Comparison of ENCODE assay signal across 13 cellular contexts in genomic region chr12:53198470-53199110, GRCh38. TPM values are rescaled to one million over a fixed set of nuclear protein-coding genes. Genes with fewer than 3 reads are reported as not detected.
DNase-seq lines count a peak whose midpoint lies in the region; ATAC-seq lines count a peak whose summit lies in the region.
"Had no signal": no experiment of that assay in that cellular context is flagged by ENCODE, and none has a peak within 500 bp of the region (broad histone marks: within the 10 kb centered on the region; RNA-seq: fewer than 3 reads in every experiment).

No MANE protein-coding gene starts in this region.

- no peak overlapping the region for H3K4me3 ChIP-seq in mesenchymal stem cell (ENCODE audit: insufficient read depth in 1 of 2, low read depth in 1 of 2, low read length in 2 of 2)
- H3K4me3 ChIP-seq: SJSA1 had no signal

- POLR2A ChIA-PET in activated CD8-positive, alpha-beta T cell treated with anti-CD3 and anti-CD28 coated beads, Interleukin-2, amount 10 ng/mL, durations not matched to agents 7 days and 5 days (lab: Charles Lee) = interaction anchor here (0.7 to 7.9 kb wide), 9 partner anchors 8 to 96 kb away, joined by 3 to 57 read pairs (median 4); partner anchors contain the start of genes CSAD, ESPL1, ITGB7 and SOAT2

- peak overlapping the region; percentile 72 for H3K9ac ChIP-seq in mesenchymal stem cell (ENCODE audit: low read length)

- H3K9me3 Mint-ChIP-seq in activated CD4-positive, alpha-beta T cell treated with anti-CD3 and anti-CD28 coated beads, Interleukin-2, amount 10 ng/mL, durations not matched to agents 24 days and 14 days = no peaks in the 10 kb centered on the region
- no peaks in the 10 kb centered on the region for H3K9me3 Mint-ChIP-seq in activated CD8-positive, alpha-beta T cell treated with anti-CD3 and anti-CD28 coated beads, Interleukin-2, amount 10 ng/mL, durations not matched to agents 7 days and 5 days (ENCODE audit: insufficient read depth)

- peak overlapping the region; percentile 20 for H4K8ac ChIP-seq in mesenchymal stem cell (ENCODE audit: low read length)

- no peak overlapping the region for H3K23ac ChIP-seq in mesenchymal stem cell (ENCODE audit: low read length in 2 of 2)

- ATAC-seq in activated CD8-positive, alpha-beta T cell treated with anti-CD3 and anti-CD28 coated beads, Interleukin-2, amount 10 ng/mL, durations not matched to agents 7 days and 5 days = peak; percentile 54

- peak overlapping the region; percentile 92 for H3K27ac Mint-ChIP-seq in activated CD4-positive, alpha-beta T cell treated with anti-CD3 and anti-CD28 coated beads, Interleukin-2, amount 10 ng/mL, durations not matched to agents 24 days and 14 days
- H3K27ac Mint-ChIP-seq in activated CD8-positive, alpha-beta T cell treated with anti-CD3 and anti-CD28 coated beads, Interleukin-2, amount 10 ng/mL, durations not matched to agents 7 days and 5 days = peak overlapping the region; percentile 86

- H2BK15ac ChIP-seq in mesenchymal stem cell (ENCODE audit: low read depth, poor library complexity, severe bottlenecking) = no peak overlapping the region

- no peak overlapping the region for H3K4ac ChIP-seq in mesenchymal stem cell (ENCODE audit: low read depth in 1 of 2, low read length in 2 of 2)

- DNase-seq in activated CD4-positive, alpha-beta T cell treated with anti-CD3 and anti-CD28 coated beads, Interleukin-2, amount 10 ng/mL, durations not matched to agents 24 days and 14 days = peak; percentile 75
- no peak for DNase-seq in activated CD4-positive, alpha-beta T cell treated with anti-CD3 and anti-CD28 coated beads, Interleukin-2, amount 50 U/mL, for 4 hours
- no peak for DNase-seq in activated CD8-positive, alpha-beta T cell treated with anti-CD3 and anti-CD28 coated beads, Interleukin-2, amount 10 ng/mL, durations not matched to agents 7 days and 5 days
- no peak for DNase-seq in mesenchymal stem cell
- DNase-seq in inferior parietal cortex (ENCODE audit: extremely low spot score) = no peak
- DNase-seq in SW 1271 (lab: John Stamatoyannopoulos, UW) = no peak
- DNase-seq in anterior cingulate cortex (lab: John Stamatoyannopoulos, UW) = no peak
- DNase-seq: ACHN, pancreas had no signal

- H3K27ac ChIP-seq in KOPT-K1 (ENCODE audit: low read depth, low read length, poor library complexity, severe bottlenecking) (peak overlapping the region; percentile 65), mesenchymal stem cell (ENCODE audit: low read length, poor library complexity, severe bottlenecking) (no peak overlapping the region)
- H3K27ac ChIP-seq: pancreas, SJSA1, VCaP had no signal

- 94% methylated on average over 6 of the region's 6 CpGs for whole genome bisulfite sequencing in mesenchymal stem cell

- H3K79me1 ChIP-seq in mesenchymal stem cell (replicated peaks; ENCODE audit: low read length, poor library complexity, severe bottlenecking) = no peaks in the 10 kb centered on the region

- H3K36me3 Mint-ChIP-seq in activated CD4-positive, alpha-beta T cell treated with anti-CD3 and anti-CD28 coated beads, Interleukin-2, amount 10 ng/mL, durations not matched to agents 24 days and 14 days (ENCODE audit: low read depth) = peaks cover 66% of the 10 kb centered on the region
- peaks cover 82% of the 10 kb centered on the region for H3K36me3 Mint-ChIP-seq in activated CD8-positive, alpha-beta T cell treated with anti-CD3 and anti-CD28 coated beads, Interleukin-2, amount 10 ng/mL, durations not matched to agents 7 days and 5 days (ENCODE audit: low read depth)

- no peak overlapping the region for H2AFZ ChIP-seq in mesenchymal stem cell (ENCODE audit: low read depth, low read length)

- peak overlapping the region in 1 of 2 experiments; percentile 46 for H3K18ac ChIP-seq in mesenchymal stem cell (ENCODE audit: low read depth in 1 of 2, low read length in 2 of 2)

- H2BK12ac ChIP-seq in mesenchymal stem cell (ENCODE audit: low read length in 2 of 2) = peak overlapping the region in 1 of 2 experiments; percentile 19

- no peaks in the 10 kb centered on the region for H3K27me3 Mint-ChIP-seq in activated CD4-positive, alpha-beta T cell treated with anti-CD3 and anti-CD28 coated beads, Interleukin-2, amount 10 ng/mL, durations not matched to agents 24 days and 14 days
- H3K27me3 Mint-ChIP-seq in activated CD8-positive, alpha-beta T cell treated with anti-CD3 and anti-CD28 coated beads, Interleukin-2, amount 10 ng/mL, durations not matched to agents 7 days and 5 days (ENCODE audit: low read depth) = no peaks in the 10 kb centered on the region

- H3K36me3 ChIP-seq in KOPT-K1 (ENCODE audit: insufficient read depth, low read length) = no peaks in the 10 kb centered on the region
- H3K36me3 ChIP-seq in mesenchymal stem cell (ENCODE audit: control insufficient read depth in 1 of 2, insufficient read depth in 2 of 2, low read depth in 1 of 2, low read length in 2 of 2) = peaks cover 0 to 6% of the 10 kb centered on the region in 2 experiments
- H3K36me3 ChIP-seq: pancreas, SJSA1 had no signal

- peaks cover 0 to 56% of the 10 kb centered on the region in 2 experiments for H3K27me3 ChIP-seq in mesenchymal stem cell (ENCODE audit: control insufficient read depth in 1 of 2, insufficient read depth in 1 of 2, low read length in 2 of 2)
- H3K27me3 ChIP-seq: pancreas, SJSA1 had no signal

- no peak overlapping the region for H2AK5ac ChIP-seq in mesenchymal stem cell (ENCODE audit: low read length, severe bottlenecking)

- no peak overlapping the region for H3K4me2 ChIP-seq in mesenchymal stem cell (ENCODE audit: low read length, poor library complexity, severe bottlenecking)

- no peak overlapping the region for H2BK5ac ChIP-seq in mesenchymal stem cell (ENCODE audit: low read depth, low read length, poor library complexity, severe bottlenecking)

- CTCF ChIA-PET in activated CD8-positive, alpha-beta T cell treated with anti-CD3 and anti-CD28 coated beads, Interleukin-2, amount 10 ng/mL, durations not matched to agents 7 days and 5 days (lab: Charles Lee) = interaction anchor here (0.9 to 6.5 kb wide), 21 partner anchors 9 to 154 kb away, joined by 3 to 58 read pairs (median 6); partner anchors contain the start of genes AAAS, CSAD, ESPL1 and SOAT2

- H3K4me3 Mint-ChIP-seq in activated CD4-positive, alpha-beta T cell treated with anti-CD3 and anti-CD28 coated beads, Interleukin-2, amount 10 ng/mL, durations not matched to agents 24 days and 14 days = peak overlapping the region; percentile 77
- H3K4me3 Mint-ChIP-seq in activated CD8-positive, alpha-beta T cell treated with anti-CD3 and anti-CD28 coated beads, Interleukin-2, amount 10 ng/mL, durations not matched to agents 7 days and 5 days = peak overlapping the region; percentile 62

- peak overlapping the region; percentile 70 for H4K91ac ChIP-seq in mesenchymal stem cell (ENCODE audit: low read length)

- no peaks in the 10 kb centered on the region for H3K9me3 ChIP-seq in KOPT-K1 (ENCODE audit: insufficient read depth, low read length, poor library complexity, severe bottlenecking)
- H3K9me3 ChIP-seq in mesenchymal stem cell (ENCODE audit: control insufficient read depth, low read length) = no peaks in the 10 kb centered on the region
- H3K9me3 ChIP-seq: pancreas, SJSA1 had no signal

- peaks cover 4% of the 10 kb centered on the region for H3K4me1 ChIP-seq in mesenchymal stem cell (ENCODE audit: control insufficient read depth, insufficient read depth, low read depth, low read length)
- H3K4me1 ChIP-seq: SJSA1 had no signal

- peaks cover 50% of the 10 kb centered on the region for H3K4me1 Mint-ChIP-seq in activated CD4-positive, alpha-beta T cell treated with anti-CD3 and anti-CD28 coated beads, Interleukin-2, amount 10 ng/mL, durations not matched to agents 24 days and 14 days
- H3K4me1 Mint-ChIP-seq in activated CD8-positive, alpha-beta T cell treated with anti-CD3 and anti-CD28 coated beads, Interleukin-2, amount 10 ng/mL, durations not matched to agents 7 days and 5 days (ENCODE audit: low read depth) = peaks cover 64% of the 10 kb centered on the region

- no peak overlapping the region for H2BK120ac ChIP-seq in mesenchymal stem cell (ENCODE audit: low read depth, low read length)

- intact Hi-C loops in activated CD4-positive, alpha-beta T cell treated with anti-CD3 and anti-CD28 coated beads, Interleukin-2, amount 10 ng/mL, durations not matched to agents 24 days and 14 days (cut with micrococcal nuclease) = loop anchor here (2.0 kb wide), 3 partner anchors 18 to 40 kb away; partner anchors contain the start of genes CSAD and ZNF740

- H3K14ac ChIP-seq in mesenchymal stem cell (ENCODE audit: low read length in 2 of 2) = no peak overlapping the region

RNA-seq across cellular contexts. Expression of gene ITGB7, which starts 8.5 kb away (rescaled TPM):
- 226 and 239 TPM in 2 replicates for total RNA-seq in activated CD4-positive, alpha-beta T cell treated with anti-CD3 and anti-CD28 coated beads, Interleukin-2, amount 10 ng/mL, durations not matched to agents 24 days and 14 days
- 100 to 1,000 TPM; 500 to 503 TPM for total RNA-seq in activated CD8-positive, alpha-beta T cell treated with anti-CD3 and anti-CD28 coated beads, Interleukin-2, amount 10 ng/mL, durations not matched to agents 7 days and 5 days
- 0.19 TPM for polyA plus RNA-seq in mesenchymal stem cell (2013, experiment 1 of 2)
- 0.10 TPM for polyA plus RNA-seq in mesenchymal stem cell (2013, experiment 2 of 2)
- polyA plus RNA-seq: smooth muscle cell had no signal

RNA-seq across cellular contexts. Expression of gene CSAD, which starts 17.9 kb away (rescaled TPM):
- total RNA-seq in activated CD4-positive, alpha-beta T cell treated with anti-CD3 and anti-CD28 coated beads, Interleukin-2, amount 10 ng/mL, durations not matched to agents 24 days and 14 days = 21.6 and 25.6 TPM in 2 replicates
- 10 to 100 TPM; 15.7 to 17.0 TPM for total RNA-seq in activated CD8-positive, alpha-beta T cell treated with anti-CD3 and anti-CD28 coated beads, Interleukin-2, amount 10 ng/mL, durations not matched to agents 7 days and 5 days
- polyA plus RNA-seq in mesenchymal stem cell (2013, experiment 1 of 2) = 9.3 TPM
- polyA plus RNA-seq in mesenchymal stem cell (2013, experiment 2 of 2) = 8.4 TPM

RNA-seq across cellular contexts. Expression of gene ZNF740, which starts 18.1 kb away (rescaled TPM):
- total RNA-seq in activated CD4-positive, alpha-beta T cell treated with anti-CD3 and anti-CD28 coated beads, Interleukin-2, amount 10 ng/mL, durations not matched to agents 24 days and 14 days = 44.0 and 50.5 TPM in 2 replicates
- total RNA-seq in activated CD8-positive, alpha-beta T cell treated with anti-CD3 and anti-CD28 coated beads, Interleukin-2, amount 10 ng/mL, durations not matched to agents 7 days and 5 days = 10 to 100 TPM; 28.2 to 31.4 TPM
- polyA plus RNA-seq in mesenchymal stem cell (2013, experiment 1 of 2) = 8.0 TPM
- polyA plus RNA-seq in mesenchymal stem cell (2013, experiment 2 of 2) = 7.8 TPM

RNA-seq across cellular contexts. Expression of gene RARG, which starts 33.4 kb away (rescaled TPM):
- total RNA-seq in activated CD4-positive, alpha-beta T cell treated with anti-CD3 and anti-CD28 coated beads, Interleukin-2, amount 10 ng/mL, durations not matched to agents 24 days and 14 days = 57.2 and 58.5 TPM in 2 replicates
- total RNA-seq in activated CD8-positive, alpha-beta T cell treated with anti-CD3 and anti-CD28 coated beads, Interleukin-2, amount 10 ng/mL, durations not matched to agents 7 days and 5 days = 10 to 100 TPM; 44.1 to 45.9 TPM
- 20.0 TPM for polyA plus RNA-seq in mesenchymal stem cell (2013, experiment 1 of 2)
- 20.3 TPM for polyA plus RNA-seq in mesenchymal stem cell (2013, experiment 2 of 2)
